15 cellular contexts compared by ENCODE assay signal in the genomic region with DNA sequence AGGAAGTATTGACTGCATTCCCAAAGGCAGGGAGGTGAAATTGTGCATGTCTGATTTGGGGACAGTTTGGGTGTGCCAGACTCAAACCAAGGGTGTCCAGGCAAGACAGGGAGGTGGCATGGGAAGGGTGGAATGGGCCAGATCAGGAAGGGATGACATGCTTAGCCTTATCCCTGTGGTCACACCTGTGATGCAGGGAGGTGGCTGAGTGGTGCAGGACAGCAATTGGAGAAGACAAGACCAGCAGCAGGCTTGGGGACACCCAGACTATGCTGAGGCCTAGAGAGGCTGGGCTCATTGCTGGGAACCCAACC. TPM values are rescaled to one million over a fixed set of nuclear protein-coding genes. Genes with fewer than 3 reads are reported as not detected.
DNase-seq lines count a peak whose midpoint lies in the region; ATAC-seq and TF ChIP-seq lines count a peak whose summit lies in the region.
"Had no signal": no experiment of that assay in that cellular context is flagged by ENCODE, and none has a peak within 500 bp of the region (broad histone marks: within the 10 kb centered on the region; RNA-seq: fewer than 3 reads in every experiment).

No MANE protein-coding gene starts in this region.

- no peak for TF ChIP-seq CTCF in CD8-positive, alpha-beta T cell (IDR thresholded peaks at IDR 0.05)
- no peak for TF ChIP-seq CTCF in Loucy (conservative IDR thresholded peaks at IDR 0.05; ENCODE audit: low read length)
- no peak for TF ChIP-seq CTCF in parathyroid adenoma (IDR thresholded peaks at IDR 0.05)

- H2AFZ ChIP-seq in Loucy (ENCODE audit: low read length) (no peak overlapping the region), parathyroid adenoma (no peak overlapping the region)

- H3K27ac ChIP-seq in CD8-positive, alpha-beta T cell (ENCODE audit: low read depth, low read length) = no peak overlapping the region
- no peak overlapping the region for H3K27ac ChIP-seq in parathyroid adenoma

- H3K79me2 ChIP-seq in Loucy (ENCODE audit: insufficient read depth, low read length) = peaks cover 27% of the 10 kb centered on the region; the same call in 1 of the 2 replicates
- H3K79me2 ChIP-seq in parathyroid adenoma = no peaks in the 10 kb centered on the region

- H3K36me3 ChIP-seq in CD8-positive, alpha-beta T cell (ENCODE audit: insufficient read depth, low read length) = no peaks in the 10 kb centered on the region
- no peaks in the 10 kb centered on the region for H3K36me3 ChIP-seq in Loucy (ENCODE audit: insufficient read depth, low read length)
- no peaks in the 10 kb centered on the region for H3K36me3 ChIP-seq in parathyroid adenoma (ENCODE audit: control insufficient read depth, insufficient read depth, low read length)
- H3K36me3 ChIP-seq: esophagus squamous epithelium, suprapubic skin had no signal

- no peaks in the 10 kb centered on the region for H3K9me3 ChIP-seq in CD8-positive, alpha-beta T cell (ENCODE audit: low read length)
- H3K9me3 ChIP-seq in Loucy (ENCODE audit: insufficient read depth, low read depth, low read length) (no peaks in the 10 kb centered on the region), parathyroid adenoma (ENCODE audit: control insufficient read depth, low read length) (no peaks in the 10 kb centered on the region)
- H3K9me3 ChIP-seq: esophagus squamous epithelium, suprapubic skin had no signal

- intact Hi-C loops in CD8-positive, alpha-beta T cell (cut with DNase I, micrococcal nuclease) = loop anchor here (10.0 kb wide), 4 partner anchors 300 to 1450 kb away; a partner anchor contains a TSS
- intact Hi-C loops in activated T-helper 1 cell treated with anti-CD3 and anti-CD28 coated beads, Interleukin-12 subunit alpha, Interleukin-12 subunit beta, Interleukin-2, Interleukin-4 antibody, amounts not matched to agents 30 ng/mL and 10 ng/mL and 1 ng/mL, durations not matched to agents 14 hours and 24 hours and 36 hours (cut with micrococcal nuclease) = no loop called here

- peaks cover 6% of the 10 kb centered on the region for H3F3A ChIP-seq in Loucy (ENCODE audit: low read depth)

- CTCF ChIA-PET in CD8-positive, alpha-beta T cell (lab: Charles Lee) = no interaction called here

- no peak overlapping the region for H3K4me3 ChIP-seq in CD8-positive, alpha-beta T cell (ENCODE audit: low read depth, low read length)
- H3K4me3 ChIP-seq in Loucy (ENCODE audit: low read length, poor library complexity, severe bottlenecking) = peak overlapping the region; percentile 88
- H3K4me3 ChIP-seq in parathyroid adenoma (ENCODE audit: low read depth, low read length) = no peak overlapping the region

- DNase-seq in CD8-positive, alpha-beta T cell = no peak
- no peak for DNase-seq in effector memory CD8-positive, alpha-beta T cell
- DNase-seq in NK-92 (lab: John Stamatoyannopoulos, UW; ENCODE audit: unreplicated experiment) = no peak
- no peak for DNase-seq in activated T-helper 1 cell treated with anti-CD3 and anti-CD28 coated beads, Interleukin-12 subunit alpha, Interleukin-12 subunit beta, Interleukin-2, Interleukin-4 antibody, amounts not matched to agents 30 ng/mL and 10 ng/mL and 1 ng/mL, durations not matched to agents 14 hours and 24 hours and 36 hours (ENCODE audit: low spot score)
- DNase-seq: activated CD4-positive, alpha-beta T cell treated with anti-CD3 and anti-CD28 coated beads, Interleukin-2, amount 10 ng/mL, durations not matched to agents 7 days and 5 days; cerebellar nuclear complex; esophagus squamous epithelium; KBM-7; mesenchymal stem cell; NCI-H1930; SW 1271 had no signal

- ATAC-seq in CD8-positive, alpha-beta T cell = no peak
- ATAC-seq in effector memory CD8-positive, alpha-beta T cell (replicated peaks) = no peak
- ATAC-seq in GM21423 (IDR thresholded peaks at IDR 0.05; ENCODE audit: unreplicated experiment) = no peak

- no peaks in the 10 kb centered on the region for H3K9me2 ChIP-seq in Loucy (replicated peaks; ENCODE audit: low read depth, low read length)

- H3K4me1 Mint-ChIP-seq in CD8-positive, alpha-beta T cell (ENCODE audit: low read depth) = peaks cover 25% of the 10 kb centered on the region
- peaks cover 7 to 33% of the 10 kb centered on the region in 2 donors for H3K4me1 Mint-ChIP-seq in effector memory CD8-positive, alpha-beta T cell (ENCODE audit: low read depth in 2 of 2)
- H3K4me1 Mint-ChIP-seq in activated T-helper 1 cell treated with anti-CD3 and anti-CD28 coated beads, Interleukin-12 subunit alpha, Interleukin-12 subunit beta, Interleukin-2, Interleukin-4 antibody, amounts not matched to agents 30 ng/mL and 10 ng/mL and 1 ng/mL, durations not matched to agents 14 hours and 24 hours and 36 hours (ENCODE audit: low read depth) = no peaks in the 10 kb centered on the region

- H3K4me3 Mint-ChIP-seq in CD8-positive, alpha-beta T cell = peak overlapping the region; percentile 45
- H3K4me3 Mint-ChIP-seq in effector memory CD8-positive, alpha-beta T cell = peak overlapping the region; percentile 13 to 56
- no peak overlapping the region for H3K4me3 Mint-ChIP-seq in activated T-helper 1 cell treated with anti-CD3 and anti-CD28 coated beads, Interleukin-12 subunit alpha, Interleukin-12 subunit beta, Interleukin-2, Interleukin-4 antibody, amounts not matched to agents 30 ng/mL and 10 ng/mL and 1 ng/mL, durations not matched to agents 14 hours and 24 hours and 36 hours
- H3K4me3 Mint-ChIP-seq: activated CD4-positive, alpha-beta T cell treated with anti-CD3 and anti-CD28 coated beads, Interleukin-2, amount 10 ng/mL, durations not matched to agents 7 days and 5 days had no signal

- peaks cover 29% of the 10 kb centered on the region for H3K4me1 ChIP-seq in CD8-positive, alpha-beta T cell (ENCODE audit: insufficient read depth, low read length)
- H3K4me1 ChIP-seq in Loucy (ENCODE audit: insufficient read depth, low read length, poor library complexity, severe bottlenecking) = peaks cover 74% of the 10 kb centered on the region
- H3K4me1 ChIP-seq in parathyroid adenoma = peaks cover 3% of the 10 kb centered on the region

- peak overlapping the region; percentile 98 for H3K9ac ChIP-seq in Loucy (ENCODE audit: low read depth, low read length, poor library complexity, severe bottlenecking)
- H3K9ac ChIP-seq in parathyroid adenoma = no peak overlapping the region

- H3K27ac Mint-ChIP-seq in CD8-positive, alpha-beta T cell = no peak overlapping the region
- H3K27ac Mint-ChIP-seq in effector memory CD8-positive, alpha-beta T cell = peak overlapping the region; percentile 79 to 82
- H3K27ac Mint-ChIP-seq in activated T-helper 1 cell treated with anti-CD3 and anti-CD28 coated beads, Interleukin-12 subunit alpha, Interleukin-12 subunit beta, Interleukin-2, Interleukin-4 antibody, amounts not matched to agents 30 ng/mL and 10 ng/mL and 1 ng/mL, durations not matched to agents 14 hours and 24 hours and 36 hours = no peak overlapping the region
- H3K27ac Mint-ChIP-seq: activated CD4-positive, alpha-beta T cell treated with anti-CD3 and anti-CD28 coated beads, Interleukin-2, amount 10 ng/mL, durations not matched to agents 7 days and 5 days had no signal

- no peaks in the 10 kb centered on the region for H3K9me3 Mint-ChIP-seq in CD8-positive, alpha-beta T cell
- H3K9me3 Mint-ChIP-seq in effector memory CD8-positive, alpha-beta T cell = no peaks in the 10 kb centered on the region
- H3K9me3 Mint-ChIP-seq in activated T-helper 1 cell treated with anti-CD3 and anti-CD28 coated beads, Interleukin-12 subunit alpha, Interleukin-12 subunit beta, Interleukin-2, Interleukin-4 antibody, amounts not matched to agents 30 ng/mL and 10 ng/mL and 1 ng/mL, durations not matched to agents 14 hours and 24 hours and 36 hours = no peaks in the 10 kb centered on the region
- H3K9me3 Mint-ChIP-seq: activated CD4-positive, alpha-beta T cell treated with anti-CD3 and anti-CD28 coated beads, Interleukin-2, amount 10 ng/mL, durations not matched to agents 7 days and 5 days had no signal

- H3K27me3 Mint-ChIP-seq in CD8-positive, alpha-beta T cell (ENCODE audit: low read depth) = peaks cover 43% of the 10 kb centered on the region
- H3K27me3 Mint-ChIP-seq in effector memory CD8-positive, alpha-beta T cell = peaks cover 33 to 66% of the 10 kb centered on the region in 2 donors
- H3K27me3 Mint-ChIP-seq in activated T-helper 1 cell treated with anti-CD3 and anti-CD28 coated beads, Interleukin-12 subunit alpha, Interleukin-12 subunit beta, Interleukin-2, Interleukin-4 antibody, amounts not matched to agents 30 ng/mL and 10 ng/mL and 1 ng/mL, durations not matched to agents 14 hours and 24 hours and 36 hours (ENCODE audit: insufficient read depth) = peaks cover 45% of the 10 kb centered on the region

- H3K4me2 ChIP-seq in Loucy (ENCODE audit: low read depth, low read length, poor library complexity, severe bottlenecking) (peak overlapping the region; percentile 85), parathyroid adenoma (ENCODE audit: low read length) (peak overlapping the region; percentile 60)

- POLR2A ChIA-PET in CD8-positive, alpha-beta T cell (lab: Charles Lee) = no interaction called here

- peaks cover 13% of the 10 kb centered on the region for H3K27me3 ChIP-seq in CD8-positive, alpha-beta T cell (ENCODE audit: insufficient read depth, low read length)
- no peaks in the 10 kb centered on the region for H3K27me3 ChIP-seq in Loucy (ENCODE audit: insufficient read depth, low read length, poor library complexity, severe bottlenecking)
- no peaks in the 10 kb centered on the region for H3K27me3 ChIP-seq in parathyroid adenoma (ENCODE audit: control insufficient read depth, insufficient read depth, low read length)
- H3K27me3 ChIP-seq: suprapubic skin had no signal

- no peaks in the 10 kb centered on the region for H3K36me3 Mint-ChIP-seq in CD8-positive, alpha-beta T cell
- peaks cover 4% of the 10 kb centered on the region for H3K36me3 Mint-ChIP-seq in effector memory CD8-positive, alpha-beta T cell (ENCODE audit: insufficient read depth)
- no peaks in the 10 kb centered on the region for H3K36me3 Mint-ChIP-seq in activated T-helper 1 cell treated with anti-CD3 and anti-CD28 coated beads, Interleukin-12 subunit alpha, Interleukin-12 subunit beta, Interleukin-2, Interleukin-4 antibody, amounts not matched to agents 30 ng/mL and 10 ng/mL and 1 ng/mL, durations not matched to agents 14 hours and 24 hours and 36 hours (ENCODE audit: low read depth)

- H4K20me1 ChIP-seq in Loucy (ENCODE audit: insufficient read depth, low read length, poor library complexity, severe bottlenecking) = peaks cover 10% of the 10 kb centered on the region

RNA-seq across cellular contexts. Expression of a gene that starts 4.0 kb away (rescaled TPM):
- 1 to 10 TPM; 1.4 to 1.7 TPM for total RNA-seq in CD8-positive, alpha-beta T cell
- total RNA-seq in activated T-helper 1 cell treated with anti-CD3 and anti-CD28 coated beads, Interleukin-12 subunit alpha, Interleukin-12 subunit beta, Interleukin-2, Interleukin-4 antibody, amounts not matched to agents 30 ng/mL and 10 ng/mL and 1 ng/mL, durations not matched to agents 14 hours and 24 hours and 36 hours = not detected in 2 replicates
- total RNA-seq: activated CD4-positive, alpha-beta T cell treated with anti-CD3 and anti-CD28 coated beads, Interleukin-2, amount 10 ng/mL, durations not matched to agents 7 days and 5 days had no signal

Comparison
In these comparisons a context has a peak if more than half of its experiments do, and no peak if none do; other contexts are left out.
1. H3K27ac Mint-ChIP-seq: peak in effector memory CD8-positive, alpha-beta T cell (2 of 2); none in CD8-positive, alpha-beta T cell (single experiment) and activated T-helper 1 cell treated with anti-CD3 and anti-CD28 coated beads, Interleukin-12 subunit alpha, Interleukin-12 subunit beta, Interleukin-2, Interleukin-4 antibody, amounts not matched to agents 30 ng/mL and 10 ng/mL and 1 ng/mL, durations not matched to agents 14 hours and 24 hours and 36 hours (single experiment).